Comparison of ENCODE assay signal across 8 cellular contexts in the genomic region with DNA sequence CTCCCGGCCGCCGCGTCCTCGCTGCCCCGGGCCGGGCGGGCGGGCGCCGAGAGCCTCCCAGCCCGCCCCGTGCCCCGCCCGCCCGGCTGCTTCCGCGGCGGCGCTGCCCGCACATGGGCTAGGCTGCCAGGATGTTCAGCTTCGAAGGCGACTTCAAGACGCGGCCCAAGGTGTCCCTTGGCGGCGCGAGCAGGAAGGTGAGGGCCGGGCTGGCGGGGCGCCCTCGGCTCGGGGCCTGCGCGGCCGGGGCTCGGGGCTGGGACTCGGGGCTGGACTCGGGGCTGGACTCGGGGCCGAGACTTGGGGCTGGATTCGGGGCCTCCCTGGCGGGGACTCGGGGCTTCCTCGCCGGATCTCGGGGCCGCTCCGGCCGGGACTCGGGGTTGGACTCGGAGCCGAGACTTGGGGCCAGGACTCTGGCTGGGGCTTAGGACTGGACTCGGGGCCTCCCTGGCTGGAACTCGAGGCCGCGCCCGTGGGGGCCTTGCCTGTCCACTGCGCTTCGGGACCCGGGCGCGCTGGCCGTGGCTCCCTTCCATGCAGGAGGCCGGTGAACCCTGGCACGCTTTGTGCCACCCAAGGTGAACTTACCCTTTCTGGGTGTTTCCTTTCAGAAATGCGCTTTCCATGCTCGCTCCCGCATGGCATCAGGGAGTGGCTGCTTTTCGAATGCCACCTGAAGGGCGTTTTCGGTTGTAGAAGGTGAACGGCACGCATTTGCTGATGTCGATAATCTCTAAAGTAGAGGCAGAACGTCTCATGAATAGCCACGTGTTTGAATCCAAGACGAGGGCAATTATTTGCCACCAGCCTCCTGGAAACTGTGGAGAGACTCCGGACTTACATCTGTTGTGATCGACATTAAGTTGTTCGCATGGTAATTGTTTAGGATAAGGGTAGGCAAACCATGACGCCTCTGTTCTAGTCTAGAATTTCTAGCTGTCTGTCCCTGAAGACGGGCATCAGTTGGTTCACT. TPM values are rescaled to one million over a fixed set of nuclear protein-coding genes. Genes with fewer than 3 reads are reported as not detected.
DNase-seq lines count a peak whose midpoint lies in the region; ATAC-seq and TF ChIP-seq lines count a peak whose summit lies in the region.

No MANE protein-coding gene starts in this region.

- H3K27ac Mint-ChIP-seq in Caco-2 (ENCODE audit: unreplicated experiment) (peak overlapping the region; percentile 39), neural crest cell (ENCODE audit: unreplicated experiment) (peak overlapping the region; percentile 62)
- H3K27ac Mint-ChIP-seq in activated CD8-positive, alpha-beta memory T cell treated with anti-CD3 and anti-CD28 coated beads, Interleukin-2, amount 10 ng/mL, durations not matched to agents 7 days and 5 days: peak overlapping the region; percentile 68

- BruUV-seq in Caco-2 (replicated peaks; lab: Mats Ljungman, UMichigan): no TSS peak

- H3K4me1 ChIP-seq in Caco-2 (peaks cover 10% of the 10 kb centered on the region), esophagus (ENCODE audit: control insufficient read depth in 2 of 2, insufficient read depth in 2 of 2, low read length in 1 of 2) (peaks cover 5 to 16% of the 10 kb centered on the region in 2 donors), testis (peaks cover 18% of the 10 kb centered on the region)

- H3K9me3 ChIP-seq in Caco-2: no peaks in the 10 kb centered on the region
- H3K9me3 ChIP-seq in esophagus (ENCODE audit: control insufficient read depth in 2 of 2, insufficient read depth in 1 of 2, low read depth in 1 of 2, low read length in 1 of 2): no peaks in the 10 kb centered on the region
- H3K9me3 ChIP-seq in testis: no peaks in the 10 kb centered on the region

- H3K27me3 ChIP-seq in Caco-2 (replicated peaks; ENCODE audit: control insufficient read depth, insufficient read depth, low read length) (no peaks in the 10 kb centered on the region), esophagus (ENCODE audit: control insufficient read depth in 1 of 2, insufficient read depth in 2 of 2, low read length in 2 of 2) (no peaks in the 10 kb centered on the region), testis (no peaks in the 10 kb centered on the region)

- POLR2A ChIA-PET in Caco-2 (lab: Charles Lee): interaction anchor here (0.5 to 0.8 kb wide), 2 partner anchors 85 to 649 kb away, joined by 6 read pairs; no protein-coding TSS in a partner anchor

- no peak for TF ChIP-seq POLR2A in testis (IDR thresholded peaks at IDR 0.05)

- H3K4me3 ChIP-seq in Caco-2 (ENCODE audit: low read depth, low read length): peak overlapping the region; percentile 66
- H3K4me3 ChIP-seq in esophagus (ENCODE audit: low read depth in 1 of 2, low read length in 2 of 2): peak overlapping the region; percentile 78 to 80
- peak overlapping the region; percentile 74 to 85 for H3K4me3 ChIP-seq in testis

- 2 to 3% methylated on average over 58 to 83 of the region's 83 CpGs for WGBS in esophagus, 2 donors
- WGBS in testis, 2 donors: 3% methylated on average over 17 to 27 of the region's 83 CpGs

- H3K36me3 ChIP-seq in Caco-2 (ENCODE audit: control insufficient read depth, insufficient read depth, low read length) (peaks cover 6% of the 10 kb centered on the region), esophagus (ENCODE audit: control insufficient read depth in 2 of 2, insufficient read depth in 2 of 2, low read length in 1 of 2) (peaks cover 5 to 11% of the 10 kb centered on the region in 2 donors), testis (ENCODE audit: low read depth, missing control alignments) (no peaks in the 10 kb centered on the region)

- H3K36me3 Mint-ChIP-seq in Caco-2 (ENCODE audit: insufficient read depth, unreplicated experiment) (peaks cover 33% of the 10 kb centered on the region), neural crest cell (ENCODE audit: low read depth) (peaks cover 3% of the 10 kb centered on the region)
- peaks cover 31% of the 10 kb centered on the region for H3K36me3 Mint-ChIP-seq in activated CD8-positive, alpha-beta memory T cell treated with anti-CD3 and anti-CD28 coated beads, Interleukin-2, amount 10 ng/mL, durations not matched to agents 7 days and 5 days

- no peaks in the 10 kb centered on the region for H3K9me3 Mint-ChIP-seq in Caco-2 (ENCODE audit: unreplicated experiment)
- H3K9me3 Mint-ChIP-seq in activated CD8-positive, alpha-beta memory T cell treated with anti-CD3 and anti-CD28 coated beads, Interleukin-2, amount 10 ng/mL, durations not matched to agents 7 days and 5 days (ENCODE audit: low read depth): no peaks in the 10 kb centered on the region
- no peaks in the 10 kb centered on the region for H3K9me3 Mint-ChIP-seq in neural crest cell

- in situ Hi-C loops in KBM-7 (cut with MboI; ENCODE audit: low pct_unique_long_range_greater_than_20kb, low sequenced_read_pairs): no loop called here

- no peaks in the 10 kb centered on the region for H3K27me3 Mint-ChIP-seq in Caco-2 (ENCODE audit: insufficient read depth, unreplicated experiment)
- no peaks in the 10 kb centered on the region for H3K27me3 Mint-ChIP-seq in activated CD8-positive, alpha-beta memory T cell treated with anti-CD3 and anti-CD28 coated beads, Interleukin-2, amount 10 ng/mL, durations not matched to agents 7 days and 5 days
- peaks cover 3% of the 10 kb centered on the region for H3K27me3 Mint-ChIP-seq in neural crest cell (ENCODE audit: low read depth)

- DNase-seq in Caco-2 (no peak), KBM-7 (peak; percentile 32), neural crest cell (ENCODE audit: low read depth, low spot score) (no peak), testis (peak; percentile 48), DMS153 (lab: John Stamatoyannopoulos, UW) (no peak)
- peak; percentile 78 for DNase-seq in activated CD8-positive, alpha-beta memory T cell treated with anti-CD3 and anti-CD28 coated beads, Interleukin-2, amount 10 ng/mL, durations not matched to agents 7 days and 5 days

- CTCF ChIA-PET in Caco-2 (lab: Charles Lee): no interaction called here
- CTCF ChIA-PET in activated CD8-positive, alpha-beta memory T cell treated with anti-CD3 and anti-CD28 coated beads, Interleukin-2, amount 10 ng/mL, durations not matched to agents 7 days and 5 days (lab: Charles Lee): interaction anchor here (1.4 kb wide), 1 partner anchor 135 kb away, joined by 3 read pairs; no protein-coding TSS in a partner anchor

- TF ChIP-seq CTCF in Caco-2 (IDR thresholded peaks at IDR 0.05; ENCODE audit: insufficient read depth in 1 of 2, low read depth in 1 of 2, low read length in 1 of 2, severe bottlenecking in 1 of 2, unreplicated experiment in 1 of 2): no peak
- TF ChIP-seq CTCF in neural crest cell (conservative IDR thresholded peaks at IDR 0.05): no peak
- no peak for TF ChIP-seq CTCF in testis (IDR thresholded peaks at IDR 0.05)

- intact Hi-C loops in Caco-2 (cut with micrococcal nuclease; ENCODE audit: unreplicated experiment) (loop anchor here (2.0 to 5.0 kb wide), 3 partner anchors 129 to 247 kb away; partner anchors contain the start of genes LMBR1 and MNX1), testis (cut with DNase I; ENCODE audit: low total_unique reads) (no loop called here)

- H3K4me3 Mint-ChIP-seq in Caco-2 (ENCODE audit: unreplicated experiment) (peak overlapping the region; percentile 73), neural crest cell (peak overlapping the region; percentile 85)
- peak overlapping the region; percentile 76 for H3K4me3 Mint-ChIP-seq in activated CD8-positive, alpha-beta memory T cell treated with anti-CD3 and anti-CD28 coated beads, Interleukin-2, amount 10 ng/mL, durations not matched to agents 7 days and 5 days

- H3K4me1 Mint-ChIP-seq in Caco-2 (ENCODE audit: low read depth, unreplicated experiment) (peaks cover 32% of the 10 kb centered on the region), neural crest cell (peaks cover 49% of the 10 kb centered on the region)
- H3K4me1 Mint-ChIP-seq in activated CD8-positive, alpha-beta memory T cell treated with anti-CD3 and anti-CD28 coated beads, Interleukin-2, amount 10 ng/mL, durations not matched to agents 7 days and 5 days: peaks cover 44% of the 10 kb centered on the region

- H3K27ac ChIP-seq in esophagus (ENCODE audit: low read depth in 2 of 2, low read length in 1 of 2): peak overlapping the region; percentile 98 to 99
- H3K27ac ChIP-seq in testis: peak overlapping the region; percentile 83 to 97

- peak; percentile 53 for ATAC-seq in GM21529 (IDR thresholded peaks at IDR 0.05; ENCODE audit: unreplicated experiment)
- ATAC-seq in activated CD8-positive, alpha-beta memory T cell treated with anti-CD3 and anti-CD28 coated beads, Interleukin-2, amount 10 ng/mL, durations not matched to agents 7 days and 5 days: peak; percentile 76

RNA-seq across cellular contexts. Expression of gene UBE3C, which starts 0.7 kb away (rescaled TPM):
- 76.1 and 78.8 TPM in 2 replicates for total RNA-seq in Caco-2 (2022)
- total RNA-seq in activated CD8-positive, alpha-beta memory T cell treated with anti-CD3 and anti-CD28 coated beads, Interleukin-2, amount 10 ng/mL, durations not matched to agents 7 days and 5 days: 10 to 100 TPM; 54.8 to 62.1 TPM
- 10 to 100 TPM; 12.6 to 23.0 TPM for polyA plus RNA-seq in esophagus
- total RNA-seq in neural crest cell: 46.1 and 46.8 TPM in 2 replicates
- 10 to 100 TPM; 86.0 to 95.9 TPM for total RNA-seq in testis
- polyA plus RNA-seq in testis (ENCODE audit: insufficient read depth, low read depth, low replicate concordance): 69.4 TPM

Comparison
In these comparisons a context has a peak if more than half of its experiments do, and no peak if none do; other contexts are left out.
1. DNase-seq: peak in KBM-7 (single experiment), activated CD8-positive, alpha-beta memory T cell treated with anti-CD3 and anti-CD28 coated beads, Interleukin-2, amount 10 ng/mL, durations not matched to agents 7 days and 5 days (single experiment) and testis (single experiment); none in Caco-2 (0 of 2), neural crest cell (single experiment) and DMS153 (single experiment).
2. Peak in every context shown above with its lines, with median percentiles within 50 percentile points of each other: H3K4me3 ChIP-seq, H3K27ac Mint-ChIP-seq and H3K4me3 Mint-ChIP-seq.